Comparison of ENCODE assay signal across 19 cellular contexts in the genomic region with DNA sequence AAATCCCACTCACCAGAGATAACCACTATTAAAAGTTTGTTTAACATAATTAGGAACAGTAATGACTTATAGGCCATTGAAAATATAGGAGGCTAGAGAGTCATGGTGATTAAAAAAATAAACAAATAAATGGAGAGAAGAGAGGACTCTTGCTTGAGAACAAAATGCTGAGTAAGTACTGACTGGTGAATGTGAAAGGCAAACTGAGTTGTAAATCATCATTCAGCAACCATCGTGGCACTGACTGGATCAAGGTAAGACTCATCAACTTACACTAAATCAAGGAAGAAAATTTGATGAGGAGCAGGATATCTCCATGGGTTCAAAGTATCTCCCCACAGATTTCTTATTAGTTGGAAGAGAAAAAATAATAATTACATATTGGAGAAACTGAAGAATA. TPM values are rescaled to one million over a fixed set of nuclear protein-coding genes. Genes with fewer than 3 reads are reported as not detected.
DNase-seq lines count a peak whose midpoint lies in the region; ATAC-seq, FAIRE-seq and TF ChIP-seq lines count a peak whose summit lies in the region.
"Had no signal": no experiment of that assay in that cellular context is flagged by ENCODE, and none has a peak within 500 bp of the region (broad histone marks: within the 10 kb centered on the region; RNA-seq: fewer than 3 reads in every experiment).

No MANE protein-coding gene starts in this region.

- intact Hi-C loops in K562 (cut with micrococcal nuclease), result no loop called here
- intact Hi-C loops in activated CD4-positive, alpha-beta T cell treated with anti-CD3 and anti-CD28 coated beads, Interleukin-2, amount 10 ng/mL, durations not matched to agents 24 days and 14 days (cut with micrococcal nuclease), result no loop called here

- no peak for TF ChIP-seq RAD21 in A549 (conservative IDR thresholded peaks at IDR 0.05 in 1 of 2, IDR thresholded peaks at IDR 0.05 in 1 of 2)
- no peak for TF ChIP-seq RAD21 in K562 (CRISPR knock-in tag; conservative IDR thresholded peaks at IDR 0.05 in 1 of 2, IDR thresholded peaks at IDR 0.05 in 1 of 2)

- no peaks in the 10 kb centered on the region for H4K20me1 ChIP-seq in K562 (replicated peaks; ENCODE audit: control insufficient read depth, insufficient read depth, low read length)

- no peaks in the 10 kb centered on the region for H3K79me2 ChIP-seq in K562 (ENCODE audit: control insufficient read depth, insufficient read depth, low read length)

- H3K27ac Mint-ChIP-seq in activated CD4-positive, alpha-beta T cell treated with anti-CD3 and anti-CD28 coated beads, Interleukin-2, amount 10 ng/mL, durations not matched to agents 24 days and 14 days, result no peak overlapping the region
- H3K27ac Mint-ChIP-seq: CD4-positive, alpha-beta memory T cell; GM23338; H9 had no signal

- DNase-seq in A549 (ENCODE audit: low read depth in 1 of 2, low spot score in 1 of 2), result no peak
- peak; percentile 30 for DNase-seq in M059J (ENCODE audit: low read depth)
- DNase-seq in K562 (ENCODE audit: extremely low read depth in 1 of 4, low spot score in 3 of 4), result no peak
- no peak for DNase-seq in activated CD4-positive, alpha-beta T cell treated with anti-CD3 and anti-CD28 coated beads, Interleukin-2, amount 10 ng/mL, durations not matched to agents 24 days and 14 days
- DNase-seq in NCI-H226, result no peak
- DNase-seq: 8988T; C1 segment of cervical spinal cord; CD4-positive, alpha-beta memory T cell; COR-L47; DMS153; DMS79 treated with DMSO at 0.1 percent for 48 hours; GF-D8; H9 had no signal

- H3K9me3 Mint-ChIP-seq in activated CD4-positive, alpha-beta T cell treated with anti-CD3 and anti-CD28 coated beads, Interleukin-2, amount 10 ng/mL, durations not matched to agents 24 days and 14 days, result no peaks in the 10 kb centered on the region
- H3K9me3 Mint-ChIP-seq: CD4-positive, alpha-beta memory T cell; GM23338; H9 had no signal

- ATAC-seq in A549, result no peak
- no peak for ATAC-seq in K562
- no peak for ATAC-seq in GM18517 (IDR thresholded peaks at IDR 0.05; ENCODE audit: unreplicated experiment)
- ATAC-seq in GM19035 (IDR thresholded peaks at IDR 0.05; ENCODE audit: unreplicated experiment), result no peak
- ATAC-seq: GM23338, HCT116 had no signal

- H3K4me1 Mint-ChIP-seq in activated CD4-positive, alpha-beta T cell treated with anti-CD3 and anti-CD28 coated beads, Interleukin-2, amount 10 ng/mL, durations not matched to agents 24 days and 14 days, result peaks cover 5% of the 10 kb centered on the region
- H3K4me1 Mint-ChIP-seq: CD4-positive, alpha-beta memory T cell; GM23338; H9 had no signal

- H3K9me1 ChIP-seq in K562 (ENCODE audit: control insufficient read depth, insufficient read depth, low read length), result no peaks in the 10 kb centered on the region

- FAIRE-seq in A549 (lab: Jason Lieb, UNC) (no peak), K562 (lab: Jason Lieb, UNC) (no peak)
- FAIRE-seq: GM12891 had no signal

- H3K4me2 ChIP-seq in A549 (no peak overlapping the region), K562 (ENCODE audit: insufficient read depth, low read length) (no peak overlapping the region)
- H3K4me2 ChIP-seq: GM23338 had no signal

- 68% methylated on average over 1 of the region's 1 CpG for WGBS in A549 (ENCODE audit: missing lambda C conversion rate)
- 17% methylated on average over 1 of the region's 1 CpG for WGBS in K562 (ENCODE audit: insufficient coverage, low coverage, missing lambda C conversion rate)

- no peak for TF ChIP-seq POLR2A in A549 (IDR thresholded peaks at IDR 0.05; ENCODE audit: low read length)
- no peak for TF ChIP-seq POLR2A in K562 (conservative IDR thresholded peaks at IDR 0.05)

- no peak overlapping the region for H3K9ac ChIP-seq in K562 (ENCODE audit: insufficient read depth in 1 of 2, low read depth in 2 of 2, low read length in 2 of 2)

- POLR2A ChIA-PET in A549 (lab: Yijun Ruan, JAX) (no interaction called here), HEK293 (lab: Yijun Ruan, JAX) (no interaction called here), K562 (lab: Yijun Ruan, JAX) (no interaction called here)

- H3K36me3 Mint-ChIP-seq in activated CD4-positive, alpha-beta T cell treated with anti-CD3 and anti-CD28 coated beads, Interleukin-2, amount 10 ng/mL, durations not matched to agents 24 days and 14 days (ENCODE audit: low read depth), result no peaks in the 10 kb centered on the region
- H3K36me3 Mint-ChIP-seq: CD4-positive, alpha-beta memory T cell had no signal

- CTCF ChIA-PET in A549 (lab: Yijun Ruan, JAX), result interaction anchor here (0.5 to 6.2 kb wide), 2 partner anchors 11 to 371 kb away, joined by 3 to 51 read pairs; no protein-coding TSS in a partner anchor
- CTCF ChIA-PET in HEK293 (lab: Yijun Ruan, JAX), result no interaction called here
- CTCF ChIA-PET in K562 (lab: Yijun Ruan, JAX; ENCODE audit: low intra/inter-chr PET ratio), result no interaction called here

- H3K4me3 ChIP-seq in A549, result no peak overlapping the region
- no peak overlapping the region for H3K4me3 ChIP-seq in HEK293 (ENCODE audit: low read depth, low read length)
- H3K4me3 ChIP-seq in K562, result no peak overlapping the region
- H3K4me3 ChIP-seq: GM23338 had no signal

- H3K4me3 Mint-ChIP-seq in activated CD4-positive, alpha-beta T cell treated with anti-CD3 and anti-CD28 coated beads, Interleukin-2, amount 10 ng/mL, durations not matched to agents 24 days and 14 days, result no peak overlapping the region
- H3K4me3 Mint-ChIP-seq: CD4-positive, alpha-beta memory T cell; GM23338; H9 had no signal

- no peak for TF ChIP-seq EP300 in A549 (IDR thresholded peaks at IDR 0.05)
- no peak for TF ChIP-seq EP300 in K562 (IDR thresholded peaks at IDR 0.05; ENCODE audit: low read length)

- H3K9me3 ChIP-seq in A549 (no peaks in the 10 kb centered on the region), HEK293 (ENCODE audit: control insufficient read depth, insufficient read depth, low read depth, low read length) (no peaks in the 10 kb centered on the region), K562 (replicated peaks; ENCODE audit: control insufficient read depth, insufficient read depth, low read depth, low read length) (no peaks in the 10 kb centered on the region)

- TF ChIP-seq CTCF in A549 (IDR thresholded peaks at IDR 0.05) (no peak), HEK293 (tag by site-specific recombination; IDR thresholded peaks at IDR 0.05) (no peak), K562 (IDR thresholded peaks at IDR 0.05 in 2 of 3, conservative IDR thresholded peaks at IDR 0.05 in 1 of 3; ENCODE audit: insufficient read depth in 2 of 3, low read depth in 1 of 3, low read length in 3 of 3) (no peak)

- H3K4me1 ChIP-seq in A549, result peaks cover 11% of the 10 kb centered on the region
- no peaks in the 10 kb centered on the region for H3K4me1 ChIP-seq in HEK293 (ENCODE audit: control insufficient read depth, insufficient read depth, low read length)
- H3K4me1 ChIP-seq in K562 (replicated peaks in 1 of 2; ENCODE audit: control insufficient read depth in 2 of 2, insufficient read depth in 2 of 2, low read length in 2 of 2), result peaks cover 2 to 21% of the 10 kb centered on the region in 2 experiments; a peak in 3 of 5 replicates

- in situ Hi-C loops in K562 (cut with MboI), result no loop called here

- no peak overlapping the region for H3K27ac ChIP-seq in A549
- H3K27ac ChIP-seq in HEK293 (ENCODE audit: extremely low read depth, low read depth, low read length), result no peak overlapping the region
- no peak overlapping the region for H3K27ac ChIP-seq in K562 (ENCODE audit: extremely low read depth, low read depth, low read length)

- H3K27me3 Mint-ChIP-seq in activated CD4-positive, alpha-beta T cell treated with anti-CD3 and anti-CD28 coated beads, Interleukin-2, amount 10 ng/mL, durations not matched to agents 24 days and 14 days, result peaks cover 30% of the 10 kb centered on the region

- no TSS peak for BruUV-seq in K562 (replicated peaks; lab: Mats Ljungman, UMichigan)

- H2AFZ ChIP-seq in K562 (ENCODE audit: low read depth, low read length), result no peak overlapping the region
- H2AFZ ChIP-seq: GM23338 had no signal

- H3K36me3 ChIP-seq in HEK293 (ENCODE audit: control insufficient read depth in 2 of 2, insufficient read depth in 1 of 2, low read length in 2 of 2) (no peaks in the 10 kb centered on the region), K562 (ENCODE audit: control insufficient read depth, insufficient read depth, low read length) (no peaks in the 10 kb centered on the region)

- H3K27me3 ChIP-seq in K562 (ENCODE audit: control insufficient read depth in 2 of 2, insufficient read depth in 2 of 2, low read length in 2 of 2), result peaks cover 8% of the 10 kb centered on the region in 2 experiments; a peak in 2 of 5 replicates

TF ChIP-seq in A549, 52 proteins besides CTCF, POLR2A, EP300 and RAD21 (continues in another document):
- TF ChIP-seq CEBPB (IDR thresholded peaks at IDR 0.05), result no peak

TF ChIP-seq in HEK293, 187 proteins besides CTCF, POLR2A, EP300 and RAD21 (continues in another document):
- no peak for TF ChIP-seq ZSCAN30 (tag by site-specific recombination; IDR thresholded peaks at IDR 0.05)

RNA-seq across cellular contexts. Expression of a gene that starts 14.1 kb away (rescaled TPM):
- polyA plus RNA-seq in A549 (2011; rRNA removed), result 136 and 150 TPM in 2 replicates
- 228 and 245 TPM in 2 replicates for polyA plus RNA-seq in A549 (2012; cell fraction: cytosol; rRNA removed)
- polyA plus RNA-seq in A549 (2012; cell fraction: nucleus; rRNA removed), result 335 and 339 TPM in 2 replicates
- 140 to 176 TPM (median 146 TPM) in 3 replicates for polyA plus RNA-seq in A549 (2017; fragmentation: RNase III; extraction: RNeasy Plus Mini Kit Qiagen cat#74134 plus additional on column Dnase treatment)
- polyA minus RNA-seq in A549 (2011; rRNA and poly(A)+ RNA removed), result 181 and 191 TPM in 2 replicates
- 44.7 and 46.6 TPM in 2 replicates for total RNA-seq in M059J (2014; rRNA removed; shearing (Covaris generic))
- total RNA-seq in K562 (2011; cell fraction: chromatin; rRNA removed; ENCODE audit: low replicate concordance), result 51.3 and 79.8 TPM in 2 replicates
- total RNA-seq in K562 (2011; cell fraction: nucleolus; rRNA removed), result 31.9 and 37.2 TPM in 2 replicates
- 53.0 and 69.2 TPM in 2 replicates for total RNA-seq in K562 (2011; cell fraction: nucleoplasm; rRNA removed)
- 81.5 and 129 TPM in 2 replicates for total RNA-seq in K562 (2014; rRNA removed)
- total RNA-seq in K562 (2014; rRNA removed; fragmentation: Illumina TruSeq; extraction: Trizol), result 86.4 and 100 TPM in 2 replicates
- 72.3 and 75.3 TPM in 2 replicates for total RNA-seq in K562 (2015; rRNA removed; fragmentation: Illumina TruSeq; extraction: Trizol)
- 196 and 210 TPM in 2 replicates for total RNA-seq in K562 (2021)
- polyA plus RNA-seq in K562 (2011; rRNA removed), result 36.7 and 64.4 TPM in 2 replicates
- polyA plus RNA-seq in K562 (2011; cell fraction: cytosol; rRNA removed), result 55.8 and 69.1 TPM in 2 replicates
- 124 and 194 TPM in 2 replicates for polyA plus RNA-seq in K562 (2011; cell fraction: nucleus; rRNA removed)
- polyA plus RNA-seq in K562 (2012), result 94.8 and 138 TPM in 2 replicates
- 193 and 239 TPM in 2 replicates for polyA plus RNA-seq in K562 (2014; fragmentation: Illumina TruSeq; extraction: Trizol)
- 10 to 100 TPM; 47.0 to 51.2 TPM for polyA plus RNA-seq in K562 (2014; fragmentation: Nextera tagmentation; extraction: Ambion mirVana)
- 89.2 and 107 TPM in 2 replicates for polyA plus RNA-seq in K562 (2014; rRNA removed)
- polyA minus RNA-seq in K562 (2011; rRNA and poly(A)+ RNA removed), result 34.6 and 42.5 TPM in 2 replicates
- 42.3 and 61.3 TPM in 2 replicates for polyA minus RNA-seq in K562 (2011; cell fraction: cytosol; rRNA and poly(A)+ RNA removed)
- polyA minus RNA-seq in K562 (2011; cell fraction: nucleus; rRNA and poly(A)+ RNA removed), result 64.6 and 92.0 TPM in 2 replicates
- total RNA-seq in activated CD4-positive, alpha-beta T cell treated with anti-CD3 and anti-CD28 coated beads, Interleukin-2, amount 10 ng/mL, durations not matched to agents 24 days and 14 days, result 199 and 203 TPM in 2 replicates
